Comparison of ENCODE assay signal across 8 cellular contexts in genomic region chr20:31716818-31717477, GRCh38. TPM values are rescaled to one million over a fixed set of nuclear protein-coding genes. Genes with fewer than 3 reads are reported as not detected.
DNase-seq lines count a peak whose midpoint lies in the region; ATAC-seq and TF ChIP-seq lines count a peak whose summit lies in the region.

No MANE protein-coding gene starts in this region.

- no peaks in the 10 kb centered on the region for H3K9me3 Mint-ChIP-seq in H9
- H3K9me3 Mint-ChIP-seq in activated naive CD8-positive, alpha-beta T cell treated with anti-CD3 and anti-CD28 coated beads for 36 hours = no peaks in the 10 kb centered on the region

- H3K36me3 ChIP-seq in BLaER1 treated with 17β-estradiol and CSF1 and Interleukin-3, amounts not matched to agents 10 nM and 100 nM = peaks cover 63 to 92% (median 75%) of the 10 kb centered on the region in 11 experiments
- no peaks in the 10 kb centered on the region for H3K36me3 ChIP-seq in mesendoderm (ENCODE audit: control insufficient read depth, insufficient read depth, low read length)

- no peak overlapping the region for H3K4me3 Mint-ChIP-seq in H9
- peak overlapping the region; percentile 95 for H3K4me3 Mint-ChIP-seq in activated naive CD8-positive, alpha-beta T cell treated with anti-CD3 and anti-CD28 coated beads for 36 hours

- H2BK15ac ChIP-seq in H9 (ENCODE audit: low read depth, low read length) = no peak overlapping the region
- no peak overlapping the region for H2BK15ac ChIP-seq in mesendoderm (replicated peaks; ENCODE audit: low read depth)

- H4K8ac ChIP-seq in H9 (replicated peaks; ENCODE audit: insufficient read length, low read depth, low read length) (no peak overlapping the region), mesendoderm (ENCODE audit: low read depth, low read length) (no peak overlapping the region)

- H2AK5ac ChIP-seq in H9 (ENCODE audit: insufficient read length, low read length) (no peak overlapping the region), mesendoderm (ENCODE audit: low read length) (no peak overlapping the region)

- no peak overlapping the region for H2BK12ac ChIP-seq in H9 (ENCODE audit: insufficient read length, low read depth, low read length)

- H3K14ac ChIP-seq in H9 (ENCODE audit: insufficient read depth, low read length) = no peak overlapping the region

- no peak overlapping the region for H3K18ac ChIP-seq in H9 (ENCODE audit: insufficient read length, low read depth, low read length)
- H3K18ac ChIP-seq in mesendoderm (ENCODE audit: low read length) = peak overlapping the region; percentile 25

- no peaks in the 10 kb centered on the region for H3K9me3 ChIP-seq in BLaER1 treated with 17β-estradiol and CSF1 and Interleukin-3, amounts not matched to agents 10 nM and 100 nM (replicated peaks in 1 of 11)
- H3K9me3 ChIP-seq in H9 (ENCODE audit: control insufficient read depth, low read depth, low read length) = no peaks in the 10 kb centered on the region

- peak overlapping the region in 7 of 11 experiments; percentile 4 to 73 (median 25); a peak in 8 of 22 replicates for H3K9ac ChIP-seq in BLaER1 treated with 17β-estradiol and CSF1 and Interleukin-3, amounts not matched to agents 10 nM and 100 nM
- H3K9ac ChIP-seq in H9 (ENCODE audit: extremely low read depth, insufficient read length, low read length) (no peak overlapping the region), mesendoderm (ENCODE audit: low read length) (no peak overlapping the region)

- no peak for TF ChIP-seq CTCF in H9 (conservative IDR thresholded peaks at IDR 0.05)

- no peaks in the 10 kb centered on the region for H3K27me3 ChIP-seq in BLaER1 treated with 17β-estradiol and CSF1 and Interleukin-3, amounts not matched to agents 10 nM and 100 nM
- H3K27me3 ChIP-seq in H9 (ENCODE audit: insufficient read depth, low read length) (no peaks in the 10 kb centered on the region), mesendoderm (ENCODE audit: insufficient read depth, low read length, poor library complexity) (no peaks in the 10 kb centered on the region)

- no peak overlapping the region for H3K4ac ChIP-seq in H9 (ENCODE audit: low read depth, low read length)
- no peak overlapping the region for H3K4ac ChIP-seq in mesendoderm (ENCODE audit: low read depth, low read length)

- H3K4me1 Mint-ChIP-seq in H9 = peaks cover 85 to 92% of the 10 kb centered on the region in 2 experiments
- peaks cover 60% of the 10 kb centered on the region for H3K4me1 Mint-ChIP-seq in activated naive CD8-positive, alpha-beta T cell treated with anti-CD3 and anti-CD28 coated beads for 36 hours

- H3K27ac ChIP-seq in BLaER1 treated with 17β-estradiol and CSF1 and Interleukin-3, amounts not matched to agents 10 nM and 100 nM = peak overlapping the region in 5 of 11 experiments; percentile 2 to 37 (median 24); a peak in 3 of 22 replicates
- no peak overlapping the region for H3K27ac ChIP-seq in H9 (ENCODE audit: insufficient read length, low read depth, low read length)
- H3K27ac ChIP-seq in mesendoderm (ENCODE audit: low read depth, low read length) = no peak overlapping the region

- H2BK5ac ChIP-seq in H9 (ENCODE audit: insufficient read length, low read length) (no peak overlapping the region), mesendoderm (ENCODE audit: low read length) (no peak overlapping the region)

- no peaks in the 10 kb centered on the region for H3K79me1 ChIP-seq in H9 (ENCODE audit: insufficient read depth, low read depth, low read length, poor library complexity, severe bottlenecking)
- peaks cover 8% of the 10 kb centered on the region for H3K79me1 ChIP-seq in mesendoderm (ENCODE audit: low read length)

- H3K4me1 ChIP-seq in BLaER1 treated with 17β-estradiol and CSF1 and Interleukin-3, amounts not matched to agents 10 nM and 100 nM = peaks cover 84 to 100% (median 93%) of the 10 kb centered on the region in 10 experiments
- H3K4me1 ChIP-seq in H9 (ENCODE audit: insufficient read depth, low read length) (peaks cover 28% of the 10 kb centered on the region), mesendoderm (ENCODE audit: control insufficient read depth, low read depth, low read length) (peaks cover 32% of the 10 kb centered on the region)

- H3K23ac ChIP-seq in H9 (ENCODE audit: insufficient read length, low read depth, low read length) (no peak overlapping the region), mesendoderm (ENCODE audit: low read length) (no peak overlapping the region)

- H3T11ph ChIP-seq in H9 (ENCODE audit: low read length) = no peak overlapping the region

- H2BK20ac ChIP-seq in H9 (ENCODE audit: low read depth, low read length, poor library complexity, severe bottlenecking) = no peak overlapping the region

- no peak overlapping the region for H2AFZ ChIP-seq in H9 (ENCODE audit: low read length)

- peaks cover 3 to 86% (median 60%) of the 10 kb centered on the region in 11 experiments; a peak in 14 of 22 replicates for H4K20me1 ChIP-seq in BLaER1 treated with 17β-estradiol and CSF1 and Interleukin-3, amounts not matched to agents 10 nM and 100 nM
- no peaks in the 10 kb centered on the region for H4K20me1 ChIP-seq in H9 (ENCODE audit: control insufficient read depth, insufficient read depth, insufficient read length)

- no peak overlapping the region for H3K56ac ChIP-seq in H9 (ENCODE audit: insufficient read length, low read depth, low read length)
- no peak overlapping the region for H3K56ac ChIP-seq in mesendoderm (ENCODE audit: low read length)

- peak overlapping the region in 7 of 10 experiments; percentile 3 to 90 (median 15); a peak in 6 of 20 replicates for H3K4me3 ChIP-seq in BLaER1 treated with 17β-estradiol and CSF1 and Interleukin-3, amounts not matched to agents 10 nM and 100 nM
- H3K4me3 ChIP-seq in mesendoderm (ENCODE audit: low read length) = no peak overlapping the region

- DNase-seq in H9 = no peak
- DNase-seq in activated naive CD8-positive, alpha-beta T cell treated with anti-CD3 and anti-CD28 coated beads for 36 hours = no peak
- no peak for DNase-seq in mesendoderm
- no peak for DNase-seq in AG20443 (ENCODE audit: low spot score)
- no peak for DNase-seq in NCI-H1436 (lab: John Stamatoyannopoulos, UW)
- DNase-seq in MV-4-11 (lab: John Stamatoyannopoulos, UW) = no peak

- no peak overlapping the region for H4K5ac ChIP-seq in H9 (ENCODE audit: insufficient read length, low read depth, low read length)
- H4K5ac ChIP-seq in mesendoderm (ENCODE audit: low read length) = no peak overlapping the region

- peaks cover 7 to 61% (median 61%) of the 10 kb centered on the region in 3 experiments; a peak in 6 of 7 replicates for H3K36me3 Mint-ChIP-seq in H9 (ENCODE audit: insufficient read depth in 1 of 3, low read depth in 3 of 3)
- peaks cover 97% of the 10 kb centered on the region for H3K36me3 Mint-ChIP-seq in activated naive CD8-positive, alpha-beta T cell treated with anti-CD3 and anti-CD28 coated beads for 36 hours

- H2BK120ac ChIP-seq in H9 (ENCODE audit: low read depth, low read length, poor library complexity, severe bottlenecking) = no peak overlapping the region
- H2BK120ac ChIP-seq in mesendoderm (ENCODE audit: low read depth, low read length) = no peak overlapping the region

- no peak for ATAC-seq in HG02610 (IDR thresholded peaks at IDR 0.05; ENCODE audit: unreplicated experiment)

- no peak overlapping the region for H4K91ac ChIP-seq in H9 (ENCODE audit: insufficient read length, low read depth, low read length)

- peak overlapping the region; percentile 4 to 66 (median 9); a peak in 4 of 7 replicates for H3K27ac Mint-ChIP-seq in H9
- peak overlapping the region; percentile 97 for H3K27ac Mint-ChIP-seq in activated naive CD8-positive, alpha-beta T cell treated with anti-CD3 and anti-CD28 coated beads for 36 hours

- H3K23me2 ChIP-seq in H9 (ENCODE audit: insufficient read length, low read depth, low read length, poor library complexity, severe bottlenecking) = peaks cover 20% of the 10 kb centered on the region

- H3K79me2 ChIP-seq in H9 (ENCODE audit: insufficient read depth, low read length) (peaks cover 7% of the 10 kb centered on the region; the same call in 1 of the 2 replicates), mesendoderm (ENCODE audit: control insufficient read depth, insufficient read depth, low read length) (peaks cover 32% of the 10 kb centered on the region)

- H3K4me2 ChIP-seq in BLaER1 treated with 17β-estradiol and CSF1 and Interleukin-3, amounts not matched to agents 10 nM and 100 nM = peak overlapping the region; percentile 89 to 99 (median 96)
- H3K4me2 ChIP-seq in H9 (ENCODE audit: insufficient read depth, insufficient read length, low read length) (no peak overlapping the region), mesendoderm (ENCODE audit: low read length) (no peak overlapping the region)

- H3K27me3 Mint-ChIP-seq in H9 (ENCODE audit: low read depth) = no peaks in the 10 kb centered on the region
- no peaks in the 10 kb centered on the region for H3K27me3 Mint-ChIP-seq in activated naive CD8-positive, alpha-beta T cell treated with anti-CD3 and anti-CD28 coated beads for 36 hours

- no CpG with 5 or more reads among the region's 5 CpGs for WGBS in H9 (ENCODE audit: extremely low coverage, insufficient read length, low lambda C conversion rate)
- no CpG with 5 or more reads among the region's 5 CpGs for WGBS in mesendoderm (ENCODE audit: extremely low coverage, insufficient coverage, low lambda C conversion rate)

RNA-seq across cellular contexts. Expression of gene BCL2L1, which starts 5.7 kb away (rescaled TPM):
- 105 and 109 TPM in 2 replicates for total RNA-seq in H9 (2021)
- 100 to 1,000 TPM; 196 to 206 TPM for total RNA-seq in activated naive CD8-positive, alpha-beta T cell treated with anti-CD3 and anti-CD28 coated beads for 36 hours
- 41.9 TPM for polyA plus RNA-seq in mesendoderm (2013, experiment 1 of 2)
- polyA plus RNA-seq in mesendoderm (2013, experiment 2 of 2) = 43.7 TPM

RNA-seq across cellular contexts. Expression of gene TPX2, which starts 22.1 kb away (rescaled TPM):
- total RNA-seq in H9 (2021) = 161 TPM in 2 replicates
- total RNA-seq in activated naive CD8-positive, alpha-beta T cell treated with anti-CD3 and anti-CD28 coated beads for 36 hours = 100 to 1,000 TPM; 111 TPM
- 119 TPM for polyA plus RNA-seq in mesendoderm (2013, experiment 1 of 2)
- polyA plus RNA-seq in mesendoderm (2013, experiment 2 of 2) = 120 TPM

Comparison
In these comparisons a context has a peak if more than half of its experiments do, and no peak if none do; other contexts are left out.
1. H3K4me2 ChIP-seq: peak in BLaER1 treated with 17β-estradiol and CSF1 and Interleukin-3, amounts not matched to agents 10 nM and 100 nM (11 of 11); none in H9 (single experiment) and mesendoderm (single experiment).
2. H3K9ac ChIP-seq: peak in BLaER1 treated with 17β-estradiol and CSF1 and Interleukin-3, amounts not matched to agents 10 nM and 100 nM (7 of 11); none in H9 (single experiment) and mesendoderm (single experiment).